8 cellular contexts compared by ENCODE assay signal in the genomic region with DNA sequence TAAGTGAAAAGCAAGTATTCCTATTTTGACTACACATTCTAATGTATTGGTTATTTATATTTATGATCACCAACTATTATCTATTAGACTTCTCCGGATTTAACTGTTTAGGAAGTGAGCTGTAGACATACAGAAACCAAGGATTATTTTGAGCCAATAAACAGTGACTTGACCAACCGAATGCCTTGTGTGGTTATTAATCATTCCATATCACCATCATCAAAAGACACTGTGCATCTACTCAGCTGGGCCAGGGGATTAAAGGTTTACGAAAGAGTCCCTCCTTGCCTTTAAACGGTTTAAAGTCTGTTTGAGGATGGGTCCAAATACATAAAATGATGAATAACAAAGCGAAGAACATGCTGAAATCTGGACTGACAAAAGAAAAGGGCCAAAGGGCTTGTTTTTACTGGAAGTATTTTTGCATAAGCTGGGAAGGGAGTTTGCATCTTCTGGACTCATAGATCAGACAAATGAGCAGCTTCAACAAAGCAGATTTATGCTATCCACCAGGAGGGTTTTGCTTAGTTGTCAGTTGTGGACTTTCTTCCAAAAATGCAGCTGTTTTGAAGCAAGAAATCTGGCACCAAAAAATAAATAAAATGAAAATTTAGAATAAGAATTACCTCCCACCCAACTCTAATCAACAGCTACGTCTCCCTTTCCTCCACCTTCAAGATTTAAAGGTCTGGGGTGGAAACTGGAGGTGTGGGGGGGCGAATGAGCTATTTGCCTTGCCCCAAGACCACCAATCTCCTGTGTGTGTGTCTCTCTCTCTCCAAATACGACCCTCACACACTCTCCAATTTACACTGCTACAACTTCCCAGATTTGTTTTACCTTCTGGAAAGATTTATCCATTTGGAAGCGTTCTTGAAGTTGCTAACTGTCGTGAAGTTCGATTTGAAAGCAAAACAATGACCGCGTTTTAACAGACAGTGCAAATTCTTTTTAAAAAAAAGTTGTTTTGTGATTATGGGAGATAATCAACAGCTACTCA. TPM values are rescaled to one million over a fixed set of nuclear protein-coding genes. Genes with fewer than 3 reads are reported as not detected.
DNase-seq lines count a peak whose midpoint lies in the region; ATAC-seq, FAIRE-seq and TF ChIP-seq lines count a peak whose summit lies in the region.

No MANE protein-coding gene starts in this region.

- DNase-seq in DMS153 (lab: John Stamatoyannopoulos, UW), result peak; percentile 19
- peak; percentile 60 for DNase-seq in NCI-H748 (lab: John Stamatoyannopoulos, UW; ENCODE audit: unreplicated experiment)
- DNase-seq in pancreas, result no peak
- DNase-seq in activated CD4-positive, CD25-positive, alpha-beta regulatory T cell (lab: John Stamatoyannopoulos, UW), result no peak
- no peak for DNase-seq in activated gamma-delta T cell treated with Interleukin-2 at 50 U/mL for 16 hours
- DNase-seq in GM13977 (ENCODE audit: low spot score), result no peak

- in situ Hi-C loops in GM13977 (cut with MboI; ENCODE audit: low pct_unique_long_range_greater_than_20kb, low sequenced_read_pairs, unreplicated experiment), result no loop called here

- ATAC-seq in pancreas, result no peak
- ATAC-seq in HG02759 (IDR thresholded peaks at IDR 0.05; ENCODE audit: unreplicated experiment), result no peak

- no peaks in the 10 kb centered on the region for H3K36me3 ChIP-seq in pancreas

- peak overlapping the region; percentile 10 to 48 (median 34) for H3K4me3 ChIP-seq in pancreas

- no peaks in the 10 kb centered on the region for H3K27me3 ChIP-seq in pancreas

- TF ChIP-seq CTCF in pancreas (IDR thresholded peaks at IDR 0.05) (no peak), GM13977 (IDR thresholded peaks at IDR 0.05; ENCODE audit: extremely low read depth, insufficient read depth, missing control alignments) (no peak)

- no peaks in the 10 kb centered on the region for H3K9me3 ChIP-seq in pancreas

- intact Hi-C loops in pancreas (cut with DNase I), result no loop called here

- H3K27ac ChIP-seq in pancreas, result peak overlapping the region in 3 of 4 donors; percentile 80 to 94 (median 94)

- FAIRE-seq in endometrium (lab: Jason Lieb, UNC) (peak; percentile 98), pancreas (lab: Jason Lieb, UNC) (no peak)

- H3K4me1 ChIP-seq in pancreas, result peaks cover 0 to 3% (median 0%) of the 10 kb centered on the region in 3 donors

- WGBS in pancreas, 2 donors, result 16 to 25% methylated on average over 13 of the region's 13 CpGs

RNA-seq across cellular contexts. Expression of gene ID4, which starts 33.5 kb away (rescaled TPM):
- total RNA-seq in pancreas, result 10 to 100 TPM; 11.8 to 23.0 (median 18.6) TPM
- 10 to 100 TPM; 12.4 to 15.7 TPM for polyA plus RNA-seq in pancreas

Comparison
In these comparisons a context has a peak if more than half of its experiments do, and no peak if none do; other contexts are left out.
1. DNase-seq: peak in DMS153 (single experiment) and NCI-H748 (single experiment); none in pancreas (0 of 6), activated CD4-positive, CD25-positive, alpha-beta regulatory T cell (0 of 4), activated gamma-delta T cell treated with Interleukin-2 at 50 U/mL for 16 hours (single experiment) and GM13977 (single experiment).